Comparison of ENCODE assay signal across 1 cellular context in the genomic region with DNA sequence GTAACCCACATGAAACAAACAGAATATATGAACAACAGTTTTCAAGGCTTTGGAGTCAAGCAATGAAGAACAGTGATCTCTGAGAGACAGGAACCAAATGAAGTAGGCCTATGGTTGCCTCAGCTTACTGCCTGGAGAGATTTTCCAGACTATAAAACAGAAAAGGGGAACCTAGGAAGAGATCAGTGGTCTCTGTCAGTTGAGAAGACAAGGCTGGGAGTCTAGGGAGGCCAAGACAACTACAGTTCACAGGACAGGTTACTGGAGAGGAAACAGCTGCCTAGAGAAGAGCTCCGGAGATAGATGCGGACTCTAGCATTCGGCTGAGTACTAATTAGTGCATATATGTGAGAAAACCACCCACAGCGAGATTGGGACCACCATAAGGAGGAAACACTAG.
TF ChIP-seq lines count a peak whose summit lies in the region.

No MANE protein-coding gene starts in this region.

TF ChIP-seq in WTC11, 78 proteins besides CTCF, POLR2A, EP300 and RAD21 (continued from another document):
- TF ChIP-seq FOXJ3 (CRISPR knock-in tag; IDR thresholded peaks at IDR 0.05; ENCODE audit: borderline replicate concordance) (no peak), JAZF1 (CRISPR knock-in tag; IDR thresholded peaks at IDR 0.05) (no peak)
- TF ChIP-seq, protein P1, sequence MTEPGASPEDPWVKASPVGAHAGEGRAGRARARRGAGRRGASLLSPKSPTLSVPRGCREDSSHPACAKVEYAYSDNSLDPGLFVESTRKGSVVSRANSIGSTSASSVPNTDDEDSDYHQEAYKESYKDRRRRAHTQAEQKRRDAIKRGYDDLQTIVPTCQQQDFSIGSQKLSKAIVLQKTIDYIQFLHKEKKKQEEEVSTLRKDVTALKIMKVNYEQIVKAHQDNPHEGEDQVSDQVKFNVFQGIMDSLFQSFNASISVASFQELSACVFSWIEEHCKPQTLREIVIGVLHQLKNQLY (CRISPR knock-in tag; IDR thresholded peaks at IDR 0.05): no peak
- TF ChIP-seq, protein P2, sequence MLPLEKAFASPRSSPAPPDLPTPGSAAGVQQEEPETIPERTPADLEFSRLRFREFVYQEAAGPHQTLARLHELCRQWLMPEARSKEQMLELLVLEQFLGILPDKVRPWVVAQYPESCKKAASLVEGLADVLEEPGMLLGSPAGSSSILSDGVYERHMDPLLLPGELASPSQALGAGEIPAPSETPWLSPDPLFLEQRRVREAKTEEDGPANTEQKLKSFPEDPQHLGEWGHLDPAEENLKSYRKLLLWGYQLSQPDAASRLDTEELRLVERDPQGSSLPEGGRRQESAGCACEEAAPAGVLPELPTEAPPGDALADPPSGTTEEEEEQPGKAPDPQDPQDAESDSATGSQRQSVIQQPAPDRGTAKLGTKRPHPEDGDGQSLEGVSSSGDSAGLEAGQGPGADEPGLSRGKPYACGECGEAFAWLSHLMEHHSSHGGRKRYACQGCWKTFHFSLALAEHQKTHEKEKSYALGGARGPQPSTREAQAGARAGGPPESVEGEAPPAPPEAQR (CRISPR knock-in tag; IDR thresholded peaks at IDR 0.05): no peak
- TF ChIP-seq, protein P3, sequence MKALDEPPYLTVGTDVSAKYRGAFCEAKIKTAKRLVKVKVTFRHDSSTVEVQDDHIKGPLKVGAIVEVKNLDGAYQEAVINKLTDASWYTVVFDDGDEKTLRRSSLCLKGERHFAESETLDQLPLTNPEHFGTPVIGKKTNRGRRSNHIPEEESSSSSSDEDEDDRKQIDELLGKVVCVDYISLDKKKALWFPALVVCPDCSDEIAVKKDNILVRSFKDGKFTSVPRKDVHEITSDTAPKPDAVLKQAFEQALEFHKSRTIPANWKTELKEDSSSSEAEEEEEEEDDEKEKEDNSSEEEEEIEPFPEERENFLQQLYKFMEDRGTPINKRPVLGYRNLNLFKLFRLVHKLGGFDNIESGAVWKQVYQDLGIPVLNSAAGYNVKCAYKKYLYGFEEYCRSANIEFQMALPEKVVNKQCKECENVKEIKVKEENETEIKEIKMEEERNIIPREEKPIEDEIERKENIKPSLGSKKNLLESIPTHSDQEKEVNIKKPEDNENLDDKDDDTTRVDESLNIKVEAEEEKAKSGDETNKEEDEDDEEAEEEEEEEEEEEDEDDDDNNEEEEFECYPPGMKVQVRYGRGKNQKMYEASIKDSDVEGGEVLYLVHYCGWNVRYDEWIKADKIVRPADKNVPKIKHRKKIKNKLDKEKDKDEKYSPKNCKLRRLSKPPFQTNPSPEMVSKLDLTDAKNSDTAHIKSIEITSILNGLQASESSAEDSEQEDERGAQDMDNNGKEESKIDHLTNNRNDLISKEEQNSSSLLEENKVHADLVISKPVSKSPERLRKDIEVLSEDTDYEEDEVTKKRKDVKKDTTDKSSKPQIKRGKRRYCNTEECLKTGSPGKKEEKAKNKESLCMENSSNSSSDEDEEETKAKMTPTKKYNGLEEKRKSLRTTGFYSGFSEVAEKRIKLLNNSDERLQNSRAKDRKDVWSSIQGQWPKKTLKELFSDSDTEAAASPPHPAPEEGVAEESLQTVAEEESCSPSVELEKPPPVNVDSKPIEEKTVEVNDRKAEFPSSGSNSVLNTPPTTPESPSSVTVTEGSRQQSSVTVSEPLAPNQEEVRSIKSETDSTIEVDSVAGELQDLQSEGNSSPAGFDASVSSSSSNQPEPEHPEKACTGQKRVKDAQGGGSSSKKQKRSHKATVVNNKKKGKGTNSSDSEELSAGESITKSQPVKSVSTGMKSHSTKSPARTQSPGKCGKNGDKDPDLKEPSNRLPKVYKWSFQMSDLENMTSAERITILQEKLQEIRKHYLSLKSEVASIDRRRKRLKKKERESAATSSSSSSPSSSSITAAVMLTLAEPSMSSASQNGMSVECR (CRISPR knock-in tag; IDR thresholded peaks at IDR 0.05; ENCODE audit: borderline replicate concordance): no peak
- TF ChIP-seq, protein P4, sequence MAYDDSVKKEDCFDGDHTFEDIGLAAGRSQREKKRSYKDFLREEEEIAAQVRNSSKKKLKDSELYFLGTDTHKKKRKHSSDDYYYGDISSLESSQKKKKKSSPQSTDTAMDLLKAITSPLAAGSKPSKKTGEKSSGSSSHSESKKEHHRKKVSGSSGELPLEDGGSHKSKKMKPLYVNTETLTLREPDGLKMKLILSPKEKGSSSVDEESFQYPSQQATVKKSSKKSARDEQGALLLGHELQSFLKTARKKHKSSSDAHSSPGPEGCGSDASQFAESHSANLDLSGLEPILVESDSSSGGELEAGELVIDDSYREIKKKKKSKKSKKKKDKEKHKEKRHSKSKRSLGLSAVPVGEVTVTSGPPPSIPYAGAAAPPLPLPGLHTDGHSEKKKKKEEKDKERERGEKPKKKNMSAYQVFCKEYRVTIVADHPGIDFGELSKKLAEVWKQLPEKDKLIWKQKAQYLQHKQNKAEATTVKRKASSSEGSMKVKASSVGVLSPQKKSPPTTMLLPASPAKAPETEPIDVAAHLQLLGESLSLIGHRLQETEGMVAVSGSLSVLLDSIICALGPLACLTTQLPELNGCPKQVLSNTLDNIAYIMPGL (CRISPR knock-in tag; IDR thresholded peaks at IDR 0.05): no peak
